1 cellular context compared by ENCODE assay signal in the genomic region with DNA sequence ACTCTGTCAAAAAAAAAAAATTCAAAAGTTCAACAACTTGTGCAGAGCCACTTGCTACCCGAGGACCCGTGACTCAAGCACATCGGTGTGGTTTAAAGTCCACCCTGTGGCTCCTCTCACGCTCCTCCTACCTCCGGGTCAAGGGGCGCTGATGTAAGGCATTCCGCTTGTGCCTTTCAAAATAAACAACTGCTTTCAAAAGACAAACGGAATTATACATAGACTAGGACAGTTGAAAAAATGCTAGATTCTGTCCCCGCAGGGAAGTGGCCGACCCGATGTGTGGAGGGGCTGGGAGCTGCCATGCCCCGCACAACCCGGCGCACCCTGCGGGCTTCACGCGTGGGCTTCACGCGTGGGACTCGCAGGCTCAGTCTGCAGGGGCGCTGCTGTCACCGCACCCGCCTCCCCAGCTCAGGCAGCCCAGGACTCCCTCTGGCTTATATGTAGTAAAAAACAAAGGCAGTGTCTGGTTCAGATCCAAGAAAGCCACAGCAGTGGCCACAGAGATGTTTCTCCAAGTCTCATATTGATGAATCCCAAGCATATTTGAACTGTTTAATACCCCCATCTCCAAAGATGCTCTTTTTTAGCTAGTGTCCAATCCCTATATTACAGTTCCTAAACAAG.
TF ChIP-seq lines count a peak whose summit lies in the region.

No MANE protein-coding gene starts in this region.

TF ChIP-seq in HepG2, 621 proteins besides CTCF, POLR2A, EP300 and RAD21 (continued from another document and continues in another):
- TF ChIP-seq NBN (conservative IDR thresholded peaks at IDR 0.05) (no peak), JUNB (CRISPR knock-in tag; IDR thresholded peaks at IDR 0.05; ENCODE audit: borderline replicate concordance) (no peak), GABPA (IDR thresholded peaks at IDR 0.05; ENCODE audit: low read depth, low read length) (no peak), GABPA (CRISPR knock-in tag; IDR thresholded peaks at IDR 0.05; ENCODE audit: low read depth) (peak; percentile 73), ZMYM4 (CRISPR knock-in tag; IDR thresholded peaks at IDR 0.05) (no peak), ZNF747 (CRISPR knock-in tag; IDR thresholded peaks at IDR 0.05; ENCODE audit: borderline replicate concordance) (0 out of 2 replicates have a peak, but pooled peaks have one; percentile 39), HMGA1 (CRISPR knock-in tag; conservative IDR thresholded peaks at IDR 0.05) (no peak), ZNF619 (CRISPR knock-in tag; IDR thresholded peaks at IDR 0.05) (no peak), TFE3 (CRISPR knock-in tag; IDR thresholded peaks at IDR 0.05) (peak; percentile 94), MXD4 (CRISPR knock-in tag; IDR thresholded peaks at IDR 0.05) (no peak), ZNF30 (CRISPR knock-in tag; IDR thresholded peaks at IDR 0.05) (no peak), MXD3 (CRISPR knock-in tag; IDR thresholded peaks at IDR 0.05) (no peak), RORA (CRISPR knock-in tag; IDR thresholded peaks at IDR 0.05) (no peak), ARID3A (IDR thresholded peaks at IDR 0.05; ENCODE audit: low read depth, low read length) (0 out of 2 replicates have a peak, but pooled peaks have one; percentile 11), UBTF (CRISPR knock-in tag; IDR thresholded peaks at IDR 0.05) (peak; percentile 40), TOE1 (CRISPR knock-in tag; IDR thresholded peaks at IDR 0.05) (no peak), ZNF788 (CRISPR knock-in tag; IDR thresholded peaks at IDR 0.05; ENCODE audit: borderline replicate concordance) (0 out of 2 replicates have a peak, but pooled peaks have one; percentile 52), FOXO1 (CRISPR knock-in tag; IDR thresholded peaks at IDR 0.05) (peak; percentile 82; the same call in 1 of the 2 replicates), ZFP37 (CRISPR knock-in tag; IDR thresholded peaks at IDR 0.05; ENCODE audit: borderline replicate concordance) (no peak), ZNF382 (CRISPR knock-in tag; IDR thresholded peaks at IDR 0.05; ENCODE audit: borderline replicate concordance) (no peak), IRF1 (CRISPR knock-in tag; IDR thresholded peaks at IDR 0.05; ENCODE audit: low read depth) (no peak), RFX5 (IDR thresholded peaks at IDR 0.05; ENCODE audit: low read depth, low read length) (no peak), ZNF646 (CRISPR knock-in tag; IDR thresholded peaks at IDR 0.05) (no peak), ZNF484 (CRISPR knock-in tag; IDR thresholded peaks at IDR 0.05; ENCODE audit: borderline replicate concordance, low read depth) (no peak), ZNF431 (CRISPR knock-in tag; IDR thresholded peaks at IDR 0.05; ENCODE audit: borderline replicate concordance, low read depth) (no peak), GLI4 (CRISPR knock-in tag; IDR thresholded peaks at IDR 0.05; ENCODE audit: borderline replicate concordance) (no peak), AKAP8 (CRISPR knock-in tag; IDR thresholded peaks at IDR 0.05) (no peak), NKX3-1 (CRISPR knock-in tag; IDR thresholded peaks at IDR 0.05) (no peak), ZFP36 (IDR thresholded peaks at IDR 0.05; ENCODE audit: borderline replicate concordance, low read depth, low read length, partially characterized antibody) (no peak), TOPORS (CRISPR knock-in tag; IDR thresholded peaks at IDR 0.05) (no peak), JUN (CRISPR knock-in tag; IDR thresholded peaks at IDR 0.05) (peak; percentile 46; the same call in 1 of the 2 replicates), ZNF251 (CRISPR knock-in tag; IDR thresholded peaks at IDR 0.05) (no peak), AHR (CRISPR knock-in tag; IDR thresholded peaks at IDR 0.05) (no peak), THAP8 (CRISPR knock-in tag; IDR thresholded peaks at IDR 0.05; ENCODE audit: borderline replicate concordance) (no peak), RXRB (CRISPR knock-in tag; IDR thresholded peaks at IDR 0.05; ENCODE audit: borderline replicate concordance) (peak; percentile 65), ZNF776 (CRISPR knock-in tag; IDR thresholded peaks at IDR 0.05) (no peak), ARNT2 (CRISPR knock-in tag; IDR thresholded peaks at IDR 0.05; ENCODE audit: low read depth) (no peak)
- TF ChIP-seq, protein P1, sequence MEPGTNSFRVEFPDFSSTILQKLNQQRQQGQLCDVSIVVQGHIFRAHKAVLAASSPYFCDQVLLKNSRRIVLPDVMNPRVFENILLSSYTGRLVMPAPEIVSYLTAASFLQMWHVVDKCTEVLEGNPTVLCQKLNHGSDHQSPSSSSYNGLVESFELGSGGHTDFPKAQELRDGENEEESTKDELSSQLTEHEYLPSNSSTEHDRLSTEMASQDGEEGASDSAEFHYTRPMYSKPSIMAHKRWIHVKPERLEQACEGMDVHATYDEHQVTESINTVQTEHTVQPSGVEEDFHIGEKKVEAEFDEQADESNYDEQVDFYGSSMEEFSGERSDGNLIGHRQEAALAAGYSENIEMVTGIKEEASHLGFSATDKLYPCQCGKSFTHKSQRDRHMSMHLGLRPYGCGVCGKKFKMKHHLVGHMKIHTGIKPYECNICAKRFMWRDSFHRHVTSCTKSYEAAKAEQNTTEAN (CRISPR knock-in tag; conservative IDR thresholded peaks at IDR 0.05), result peak; percentile 85
- TF ChIP-seq, protein P2, sequence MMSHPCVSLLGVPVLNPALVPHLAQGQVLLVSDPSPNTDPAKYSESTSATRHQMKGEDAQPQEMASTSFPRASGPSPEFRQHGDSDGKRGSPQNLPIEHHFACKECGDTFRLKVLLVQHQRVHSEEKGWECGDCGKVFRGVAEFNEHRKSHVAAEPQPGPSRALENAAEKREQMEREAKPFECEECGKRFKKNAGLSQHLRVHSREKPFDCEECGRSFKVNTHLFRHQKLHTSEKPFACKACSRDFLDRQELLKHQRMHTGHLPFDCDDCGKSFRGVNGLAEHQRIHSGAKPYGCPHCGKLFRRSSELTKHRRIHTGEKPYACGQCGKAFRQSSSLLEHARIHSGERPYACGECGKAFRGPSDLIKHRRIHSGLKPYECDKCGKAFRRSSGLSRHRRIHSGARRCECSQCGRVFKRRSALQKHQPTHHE (CRISPR knock-in tag; IDR thresholded peaks at IDR 0.05; ENCODE audit: borderline replicate concordance), result no peak
- TF ChIP-seq, protein P3, sequence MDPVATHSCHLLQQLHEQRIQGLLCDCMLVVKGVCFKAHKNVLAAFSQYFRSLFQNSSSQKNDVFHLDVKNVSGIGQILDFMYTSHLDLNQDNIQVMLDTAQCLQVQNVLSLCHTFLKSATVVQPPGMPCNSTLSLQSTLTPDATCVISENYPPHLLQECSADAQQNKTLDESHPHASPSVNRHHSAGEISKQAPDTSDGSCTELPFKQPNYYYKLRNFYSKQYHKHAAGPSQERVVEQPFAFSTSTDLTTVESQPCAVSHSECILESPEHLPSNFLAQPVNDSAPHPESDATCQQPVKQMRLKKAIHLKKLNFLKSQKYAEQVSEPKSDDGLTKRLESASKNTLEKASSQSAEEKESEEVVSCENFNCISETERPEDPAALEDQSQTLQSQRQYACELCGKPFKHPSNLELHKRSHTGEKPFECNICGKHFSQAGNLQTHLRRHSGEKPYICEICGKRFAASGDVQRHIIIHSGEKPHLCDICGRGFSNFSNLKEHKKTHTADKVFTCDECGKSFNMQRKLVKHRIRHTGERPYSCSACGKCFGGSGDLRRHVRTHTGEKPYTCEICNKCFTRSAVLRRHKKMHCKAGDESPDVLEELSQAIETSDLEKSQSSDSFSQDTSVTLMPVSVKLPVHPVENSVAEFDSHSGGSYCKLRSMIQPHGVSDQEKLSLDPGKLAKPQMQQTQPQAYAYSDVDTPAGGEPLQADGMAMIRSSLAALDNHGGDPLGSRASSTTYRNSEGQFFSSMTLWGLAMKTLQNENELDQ (CRISPR knock-in tag; IDR thresholded peaks at IDR 0.05; ENCODE audit: borderline replicate concordance), result no peak
